In genomic region chr2:216448829-216449228, GRCh38 we compare ENCODE assay signal across 26 cellular contexts.
"Had no signal": no experiment of that assay in that cellular context is flagged by ENCODE, and none has a peak within 500 bp of the region (broad histone marks: within the 10 kb centered on the region; RNA-seq: fewer than 3 reads in every experiment).

No MANE protein-coding gene starts in this region.

- H3K4me1 ChIP-seq: stomach, suprapubic skin, testis, thyroid gland, tibial artery, tibial nerve, upper lobe of left lung, upper lobe of right lung, uterus, vagina had no signal

- H3K9me3 ChIP-seq: suprapubic skin, testis, thoracic aorta, thyroid gland, tibial nerve, transverse colon, upper lobe of left lung, upper lobe of right lung, uterus, vagina had no signal

- ATAC-seq: stimulated activated effector memory CD8-positive, alpha-beta T cell treated with anti-CD3 and anti-CD28 coated beads, Interleukin-12 subunit alpha, Interleukin-12 subunit beta, amount 100 ng/mL, for 72 hours; stimulated activated memory B cell treated with anti-CD40 and anti-IgM and Interleukin-4, amounts not matched to agents 10 μg/mL and 1 μg/mL and 100 μg/mL, for 72 hours; stimulated activated naive B cell treated with anti-CD40 and anti-IgM and Interleukin-4, amounts not matched to agents 10 μg/mL and 1 μg/mL and 100 μg/mL, for 72 hours; stimulated activated naive CD8-positive, alpha-beta T cell treated with anti-CD3 and anti-CD28 coated beads, Interleukin-15, amount 100 ng/mL, for 72 hours; stimulated activated naive CD8-positive, alpha-beta T cell treated with anti-CD3 and anti-CD28 coated beads, Interleukin-15, Interleukin-2, amounts not matched to agents 100 U/mL and 50 U/mL, for 24 hours; upper lobe of right lung had no signal

- DNase-seq: stimulated activated CD4-positive, alpha-beta T cell treated with anti-CD3 and anti-CD28 coated beads, Interleukin-2, amount 100 ng/mL, for 48 hours; stimulated activated CD4-positive, alpha-beta T cell treated with anti-CD3 and anti-CD28 coated beads, Interleukin-4, amount 100 ng/mL, for 1 hour; stimulated activated CD4-positive, alpha-beta T cell treated with anti-CD3 and anti-CD28 coated beads, Interleukin-4, amount 100 ng/mL, for 24 hours; stimulated activated CD4-positive, alpha-beta T cell treated with anti-CD3 and anti-CD28 coated beads, Interleukin-4, amount 100 ng/mL, for 4 hours; stimulated activated CD8-positive, alpha-beta memory T cell treated with anti-CD3 and anti-CD28 coated beads, Interleukin-4, amount 100 ng/mL, for 48 hours; stimulated activated naive B cell treated with anti-CD40 and anti-IgM and Interleukin-4, amounts not matched to agents 10 μg/mL and 1 μg/mL and 100 μg/mL, for 72 hours; stimulated activated naive CD4-positive, alpha-beta T cell treated with Interleukin-2 at 50 U/mL for 16 hours; stimulated activated naive CD8-positive, alpha-beta T cell treated with anti-CD3 and anti-CD28 coated beads, Interleukin-15, amount 100 ng/mL, for 72 hours; stimulated activated naive CD8-positive, alpha-beta T cell treated with anti-CD3 and anti-CD28 coated beads, Interleukin-15, Interleukin-2, amounts not matched to agents 100 U/mL and 50 U/mL, for 24 hours; stomach; substantia nigra; testis; thyroid gland; tibial artery; transverse colon; trophoblast cell; upper lobe of left lung; upper lobe of right lung; uterus had no signal

- H3K36me3 ChIP-seq: uterus had no signal

- H3K27me3 ChIP-seq: stomach, suprapubic skin, testis, thyroid gland, tibial artery, tibial nerve, transverse colon, upper lobe of left lung, upper lobe of right lung, uterus, vagina had no signal

- H3K4me3 ChIP-seq: stomach, suprapubic skin, testis, thoracic aorta, thyroid gland, tibial artery, tibial nerve, transverse colon, upper lobe of left lung, upper lobe of right lung, uterus, vagina had no signal

- H3K27ac ChIP-seq: stomach, suprapubic skin, testis, thoracic aorta, thyroid gland, tibial artery, tibial nerve, transverse colon, upper lobe of left lung, upper lobe of right lung, uterus, vagina had no signal

- FAIRE-seq: urothelium cell line had no signal
